Comparison of ENCODE assay signal across 1 cellular context in the genomic region with DNA sequence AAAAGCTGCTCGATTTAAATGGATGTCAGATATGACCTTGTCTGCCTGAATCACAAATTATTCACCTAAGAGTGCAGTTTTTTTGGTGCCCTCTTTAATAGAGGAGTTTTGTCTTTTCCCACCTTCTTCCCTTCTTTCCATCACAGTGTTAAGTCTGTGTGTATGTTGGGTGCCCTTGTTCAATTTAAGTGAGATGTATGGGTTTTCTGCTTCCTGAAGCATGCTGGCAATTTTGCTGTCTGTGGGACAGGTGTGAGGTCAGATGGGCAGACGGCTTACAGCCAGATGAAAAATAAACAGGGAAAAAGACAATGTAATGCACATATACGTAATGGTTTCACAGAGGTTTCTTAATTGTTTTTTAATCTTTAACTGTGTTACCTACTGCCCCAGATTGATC.
TF ChIP-seq lines count a peak whose summit lies in the region.

No MANE protein-coding gene starts in this region.

TF ChIP-seq in K562, 482 proteins besides CTCF, POLR2A, EP300 and RAD21 (continued from another document):
- TF ChIP-seq, protein P1, sequence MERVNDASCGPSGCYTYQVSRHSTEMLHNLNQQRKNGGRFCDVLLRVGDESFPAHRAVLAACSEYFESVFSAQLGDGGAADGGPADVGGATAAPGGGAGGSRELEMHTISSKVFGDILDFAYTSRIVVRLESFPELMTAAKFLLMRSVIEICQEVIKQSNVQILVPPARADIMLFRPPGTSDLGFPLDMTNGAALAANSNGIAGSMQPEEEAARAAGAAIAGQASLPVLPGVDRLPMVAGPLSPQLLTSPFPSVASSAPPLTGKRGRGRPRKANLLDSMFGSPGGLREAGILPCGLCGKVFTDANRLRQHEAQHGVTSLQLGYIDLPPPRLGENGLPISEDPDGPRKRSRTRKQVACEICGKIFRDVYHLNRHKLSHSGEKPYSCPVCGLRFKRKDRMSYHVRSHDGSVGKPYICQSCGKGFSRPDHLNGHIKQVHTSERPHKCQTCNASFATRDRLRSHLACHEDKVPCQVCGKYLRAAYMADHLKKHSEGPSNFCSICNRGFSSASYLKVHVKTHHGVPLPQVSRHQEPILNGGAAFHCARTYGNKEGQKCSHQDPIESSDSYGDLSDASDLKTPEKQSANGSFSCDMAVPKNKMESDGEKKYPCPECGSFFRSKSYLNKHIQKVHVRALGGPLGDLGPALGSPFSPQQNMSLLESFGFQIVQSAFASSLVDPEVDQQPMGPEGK (CRISPR knock-in tag; IDR thresholded peaks at IDR 0.05; ENCODE audit: borderline replicate concordance), result no peak
- TF ChIP-seq, protein P2, sequence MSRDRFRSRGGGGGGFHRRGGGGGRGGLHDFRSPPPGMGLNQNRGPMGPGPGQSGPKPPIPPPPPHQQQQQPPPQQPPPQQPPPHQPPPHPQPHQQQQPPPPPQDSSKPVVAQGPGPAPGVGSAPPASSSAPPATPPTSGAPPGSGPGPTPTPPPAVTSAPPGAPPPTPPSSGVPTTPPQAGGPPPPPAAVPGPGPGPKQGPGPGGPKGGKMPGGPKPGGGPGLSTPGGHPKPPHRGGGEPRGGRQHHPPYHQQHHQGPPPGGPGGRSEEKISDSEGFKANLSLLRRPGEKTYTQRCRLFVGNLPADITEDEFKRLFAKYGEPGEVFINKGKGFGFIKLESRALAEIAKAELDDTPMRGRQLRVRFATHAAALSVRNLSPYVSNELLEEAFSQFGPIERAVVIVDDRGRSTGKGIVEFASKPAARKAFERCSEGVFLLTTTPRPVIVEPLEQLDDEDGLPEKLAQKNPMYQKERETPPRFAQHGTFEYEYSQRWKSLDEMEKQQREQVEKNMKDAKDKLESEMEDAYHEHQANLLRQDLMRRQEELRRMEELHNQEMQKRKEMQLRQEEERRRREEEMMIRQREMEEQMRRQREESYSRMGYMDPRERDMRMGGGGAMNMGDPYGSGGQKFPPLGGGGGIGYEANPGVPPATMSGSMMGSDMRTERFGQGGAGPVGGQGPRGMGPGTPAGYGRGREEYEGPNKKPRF (IDR thresholded peaks at IDR 0.05; ENCODE audit: low read depth, low read length), result no peak
- TF ChIP-seq NR2C2 (CRISPR knock-in tag; IDR thresholded peaks at IDR 0.05) (no peak), NR2C2 (tag; IDR thresholded peaks at IDR 0.05) (no peak), CSDE1 (IDR thresholded peaks at IDR 0.05) (no peak), RBM22 (IDR thresholded peaks at IDR 0.05; ENCODE audit: low read depth, low read length, poor library complexity, severe bottlenecking) (no peak)
TF ChIP-seq in K562: peak in this region for 0.
